Comparison of ENCODE assay signal across 2 cellular contexts in the genomic region with DNA sequence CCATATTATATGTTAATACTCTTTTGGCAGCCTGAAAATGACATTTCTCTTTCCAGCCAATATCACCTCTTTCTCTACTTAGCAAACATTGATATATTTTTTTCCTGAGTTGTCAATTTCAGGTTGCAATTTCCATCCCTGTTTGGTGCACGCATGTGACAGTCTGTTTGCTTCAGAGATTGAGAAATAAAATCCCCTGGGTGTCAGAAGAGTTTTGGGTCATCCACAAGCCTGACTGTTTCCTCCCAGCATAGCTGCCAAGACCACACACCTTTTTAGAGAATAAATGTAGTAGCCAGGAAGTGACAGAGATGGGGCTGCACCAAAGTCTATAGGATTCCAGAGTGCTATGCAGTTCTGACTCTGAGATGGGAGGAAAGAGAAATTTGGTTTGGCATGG.
TF ChIP-seq lines count a peak whose summit lies in the region.

No MANE protein-coding gene starts in this region.

TF ChIP-seq in liver, 16 proteins besides CTCF, POLR2A, EP300 and RAD21 (continued from another document):
- TF ChIP-seq, protein P1, sequence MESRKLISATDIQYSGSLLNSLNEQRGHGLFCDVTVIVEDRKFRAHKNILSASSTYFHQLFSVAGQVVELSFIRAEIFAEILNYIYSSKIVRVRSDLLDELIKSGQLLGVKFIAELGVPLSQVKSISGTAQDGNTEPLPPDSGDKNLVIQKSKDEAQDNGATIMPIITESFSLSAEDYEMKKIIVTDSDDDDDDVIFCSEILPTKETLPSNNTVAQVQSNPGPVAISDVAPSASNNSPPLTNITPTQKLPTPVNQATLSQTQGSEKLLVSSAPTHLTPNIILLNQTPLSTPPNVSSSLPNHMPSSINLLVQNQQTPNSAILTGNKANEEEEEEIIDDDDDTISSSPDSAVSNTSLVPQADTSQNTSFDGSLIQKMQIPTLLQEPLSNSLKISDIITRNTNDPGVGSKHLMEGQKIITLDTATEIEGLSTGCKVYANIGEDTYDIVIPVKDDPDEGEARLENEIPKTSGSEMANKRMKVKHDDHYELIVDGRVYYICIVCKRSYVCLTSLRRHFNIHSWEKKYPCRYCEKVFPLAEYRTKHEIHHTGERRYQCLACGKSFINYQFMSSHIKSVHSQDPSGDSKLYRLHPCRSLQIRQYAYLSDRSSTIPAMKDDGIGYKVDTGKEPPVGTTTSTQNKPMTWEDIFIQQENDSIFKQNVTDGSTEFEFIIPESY (IDR thresholded peaks at IDR 0.05), result no peak
- peak in 1 of 2 donors; percentile 17 for TF ChIP-seq JUND (IDR thresholded peaks at IDR 0.05)
- peak; percentile 43 to 51 for TF ChIP-seq HNF4A (conservative IDR thresholded peaks at IDR 0.05)
- no peak for TF ChIP-seq FOXA1 (IDR thresholded peaks at IDR 0.05)
- TF ChIP-seq YY1 (IDR thresholded peaks at IDR 0.05), result no peak
- TF ChIP-seq, protein P2, sequence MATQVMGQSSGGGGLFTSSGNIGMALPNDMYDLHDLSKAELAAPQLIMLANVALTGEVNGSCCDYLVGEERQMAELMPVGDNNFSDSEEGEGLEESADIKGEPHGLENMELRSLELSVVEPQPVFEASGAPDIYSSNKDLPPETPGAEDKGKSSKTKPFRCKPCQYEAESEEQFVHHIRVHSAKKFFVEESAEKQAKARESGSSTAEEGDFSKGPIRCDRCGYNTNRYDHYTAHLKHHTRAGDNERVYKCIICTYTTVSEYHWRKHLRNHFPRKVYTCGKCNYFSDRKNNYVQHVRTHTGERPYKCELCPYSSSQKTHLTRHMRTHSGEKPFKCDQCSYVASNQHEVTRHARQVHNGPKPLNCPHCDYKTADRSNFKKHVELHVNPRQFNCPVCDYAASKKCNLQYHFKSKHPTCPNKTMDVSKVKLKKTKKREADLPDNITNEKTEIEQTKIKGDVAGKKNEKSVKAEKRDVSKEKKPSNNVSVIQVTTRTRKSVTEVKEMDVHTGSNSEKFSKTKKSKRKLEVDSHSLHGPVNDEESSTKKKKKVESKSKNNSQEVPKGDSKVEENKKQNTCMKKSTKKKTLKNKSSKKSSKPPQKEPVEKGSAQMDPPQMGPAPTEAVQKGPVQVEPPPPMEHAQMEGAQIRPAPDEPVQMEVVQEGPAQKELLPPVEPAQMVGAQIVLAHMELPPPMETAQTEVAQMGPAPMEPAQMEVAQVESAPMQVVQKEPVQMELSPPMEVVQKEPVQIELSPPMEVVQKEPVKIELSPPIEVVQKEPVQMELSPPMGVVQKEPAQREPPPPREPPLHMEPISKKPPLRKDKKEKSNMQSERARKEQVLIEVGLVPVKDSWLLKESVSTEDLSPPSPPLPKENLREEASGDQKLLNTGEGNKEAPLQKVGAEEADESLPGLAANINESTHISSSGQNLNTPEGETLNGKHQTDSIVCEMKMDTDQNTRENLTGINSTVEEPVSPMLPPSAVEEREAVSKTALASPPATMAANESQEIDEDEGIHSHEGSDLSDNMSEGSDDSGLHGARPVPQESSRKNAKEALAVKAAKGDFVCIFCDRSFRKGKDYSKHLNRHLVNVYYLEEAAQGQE (IDR thresholded peaks at IDR 0.05), result no peak
- TF ChIP-seq SP1 (IDR thresholded peaks at IDR 0.05), result no peak
- peak in 1 of 2 donors; percentile 17 for TF ChIP-seq GABPA (IDR thresholded peaks at IDR 0.05 in 1 of 2, conservative IDR thresholded peaks at IDR 0.05 in 1 of 2)

TF ChIP-seq in HepG2, 621 proteins besides CTCF, POLR2A, EP300 and RAD21 (continued from another document):
- TF ChIP-seq, protein P3, sequence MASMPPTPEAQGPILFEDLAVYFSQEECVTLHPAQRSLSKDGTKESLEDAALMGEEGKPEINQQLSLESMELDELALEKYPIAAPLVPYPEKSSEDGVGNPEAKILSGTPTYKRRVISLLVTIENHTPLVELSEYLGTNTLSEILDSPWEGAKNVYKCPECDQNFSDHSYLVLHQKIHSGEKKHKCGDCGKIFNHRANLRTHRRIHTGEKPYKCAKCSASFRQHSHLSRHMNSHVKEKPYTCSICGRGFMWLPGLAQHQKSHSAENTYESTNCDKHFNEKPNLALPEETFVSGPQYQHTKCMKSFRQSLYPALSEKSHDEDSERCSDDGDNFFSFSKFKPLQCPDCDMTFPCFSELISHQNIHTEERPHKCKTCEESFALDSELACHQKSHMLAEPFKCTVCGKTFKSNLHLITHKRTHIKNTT (CRISPR knock-in tag; IDR thresholded peaks at IDR 0.05), result no peak
- TF ChIP-seq RAD51 (IDR thresholded peaks at IDR 0.05; ENCODE audit: borderline replicate concordance), result no peak
- no peak for TF ChIP-seq PCBP1 (IDR thresholded peaks at IDR 0.05; ENCODE audit: borderline replicate concordance, low read depth, low read length)
- TF ChIP-seq HCFC1 (IDR thresholded peaks at IDR 0.05; ENCODE audit: low read depth, low read length), result no peak
- no peak for TF ChIP-seq NFRKB (IDR thresholded peaks at IDR 0.05)
- TF ChIP-seq, protein P4, sequence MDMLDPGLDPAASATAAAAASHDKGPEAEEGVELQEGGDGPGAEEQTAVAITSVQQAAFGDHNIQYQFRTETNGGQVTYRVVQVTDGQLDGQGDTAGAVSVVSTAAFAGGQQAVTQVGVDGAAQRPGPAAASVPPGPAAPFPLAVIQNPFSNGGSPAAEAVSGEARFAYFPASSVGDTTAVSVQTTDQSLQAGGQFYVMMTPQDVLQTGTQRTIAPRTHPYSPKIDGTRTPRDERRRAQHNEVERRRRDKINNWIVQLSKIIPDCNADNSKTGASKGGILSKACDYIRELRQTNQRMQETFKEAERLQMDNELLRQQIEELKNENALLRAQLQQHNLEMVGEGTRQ (IDR thresholded peaks at IDR 0.05; ENCODE audit: low read depth, low read length), result no peak
- TF ChIP-seq, protein P4 (CRISPR knock-in tag; IDR thresholded peaks at IDR 0.05; ENCODE audit: borderline replicate concordance), result no peak
- TF ChIP-seq SP1 (IDR thresholded peaks at IDR 0.05), result no peak
- no peak for TF ChIP-seq SP1 (CRISPR knock-in tag; IDR thresholded peaks at IDR 0.05)
- no peak for TF ChIP-seq SMARCE1 (IDR thresholded peaks at IDR 0.05; ENCODE audit: borderline replicate concordance)
- TF ChIP-seq CAMTA2 (CRISPR knock-in tag; IDR thresholded peaks at IDR 0.05; ENCODE audit: borderline replicate concordance), result no peak
- no peak for TF ChIP-seq TCF7 (IDR thresholded peaks at IDR 0.05; ENCODE audit: low read depth)
- TF ChIP-seq, protein P5, sequence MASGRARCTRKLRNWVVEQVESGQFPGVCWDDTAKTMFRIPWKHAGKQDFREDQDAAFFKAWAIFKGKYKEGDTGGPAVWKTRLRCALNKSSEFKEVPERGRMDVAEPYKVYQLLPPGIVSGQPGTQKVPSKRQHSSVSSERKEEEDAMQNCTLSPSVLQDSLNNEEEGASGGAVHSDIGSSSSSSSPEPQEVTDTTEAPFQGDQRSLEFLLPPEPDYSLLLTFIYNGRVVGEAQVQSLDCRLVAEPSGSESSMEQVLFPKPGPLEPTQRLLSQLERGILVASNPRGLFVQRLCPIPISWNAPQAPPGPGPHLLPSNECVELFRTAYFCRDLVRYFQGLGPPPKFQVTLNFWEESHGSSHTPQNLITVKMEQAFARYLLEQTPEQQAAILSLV (CRISPR knock-in tag; IDR thresholded peaks at IDR 0.05; ENCODE audit: borderline replicate concordance), result no peak
- no peak for TF ChIP-seq NFATC3 (CRISPR knock-in tag; IDR thresholded peaks at IDR 0.05)
- TF ChIP-seq HMGA1 (CRISPR knock-in tag; conservative IDR thresholded peaks at IDR 0.05), result no peak
